In the genomic region with DNA sequence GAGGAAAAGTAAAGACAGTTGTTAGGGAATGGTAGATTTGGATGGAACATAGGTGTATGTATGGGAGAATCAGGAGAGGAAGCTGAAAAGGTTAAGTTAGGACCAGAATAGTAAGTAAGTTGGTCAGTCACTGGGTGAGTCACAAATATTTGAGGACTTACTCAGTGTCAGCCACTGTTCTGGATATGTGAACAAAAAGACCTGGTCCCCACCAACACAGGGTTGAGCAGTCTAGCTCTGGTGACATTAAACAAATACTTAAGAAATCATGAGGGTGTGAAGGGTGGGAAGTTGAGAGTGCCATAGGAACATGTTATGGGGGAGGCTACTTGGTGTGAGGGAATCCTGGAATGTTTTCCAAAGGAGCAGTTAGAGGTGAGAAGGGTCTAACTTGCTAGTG, we compare ENCODE assay signal across 9 cellular contexts.
DNase-seq lines count a peak whose midpoint lies in the region; ATAC-seq, FAIRE-seq and TF ChIP-seq lines count a peak whose summit lies in the region.
"Had no signal": no experiment of that assay in that cellular context is flagged by ENCODE, and none has a peak within 500 bp of the region (broad histone marks: within the 10 kb centered on the region; RNA-seq: fewer than 3 reads in every experiment).

No MANE protein-coding gene starts in this region.

- TF ChIP-seq CTCF in OCI-LY7 (conservative IDR thresholded peaks at IDR 0.05; ENCODE audit: low read length) = no peak
- no peak for TF ChIP-seq CTCF in esophagus muscularis mucosa (IDR thresholded peaks at IDR 0.05)

- no TSS peak for BruUV-seq in OCI-LY7 (replicated peaks; lab: Mats Ljungman, UMichigan)

- no peaks in the 10 kb centered on the region for H3K27me3 ChIP-seq in esophagus muscularis mucosa

- TF ChIP-seq POLR2A in GM12892 (IDR thresholded peaks at IDR 0.05; ENCODE audit: low read depth, low read length) = no peak
- no peak for TF ChIP-seq POLR2A in esophagus muscularis mucosa (IDR thresholded peaks at IDR 0.05; ENCODE audit: low read depth)

- peak overlapping the region; percentile 68; the same call in 1 of the 2 replicates for H2AFZ ChIP-seq in OCI-LY7 (ENCODE audit: low read length)

- H3K27ac Mint-ChIP-seq in stimulated activated memory B cell treated with anti-CD40 and anti-IgM and Interleukin-4, amounts not matched to agents 10 μg/mL and 1 μg/mL and 100 μg/mL, for 72 hours = no peak overlapping the region

- H3K4me3 ChIP-seq in OCI-LY7 (ENCODE audit: low read depth, low read length, poor library complexity, severe bottlenecking) (no peak overlapping the region), esophagus muscularis mucosa (no peak overlapping the region)

- H3K4me2 ChIP-seq in OCI-LY7 (ENCODE audit: low read length) = 0 out of 2 replicates have a peak overlapping the region, but pooled peaks have one; percentile 0

- no peak for DNase-seq in GM12892 (ENCODE audit: insufficient read length)
- DNase-seq in OCI-LY7 (ENCODE audit: low spot score) = no peak
- peak; percentile 45 for DNase-seq in esophagus muscularis mucosa (ENCODE audit: extremely low spot score)
- no peak for DNase-seq in activated CD4-positive, CD25-positive, alpha-beta regulatory T cell (lab: John Stamatoyannopoulos, UW)
- no peak for DNase-seq in CD1c-positive myeloid dendritic cell (ENCODE audit: extremely low spot score)
- DNase-seq in DMS79 (lab: John Stamatoyannopoulos, UW) = no peak
- DNase-seq: NCI-H187 had no signal

- peak; percentile 44 for ATAC-seq in stimulated activated memory B cell treated with anti-CD40 and anti-IgM and Interleukin-4, amounts not matched to agents 10 μg/mL and 1 μg/mL and 100 μg/mL, for 72 hours
- no peak for ATAC-seq in HG02938 (IDR thresholded peaks at IDR 0.05; ENCODE audit: unreplicated experiment)

- H3K9me3 ChIP-seq in OCI-LY7 (ENCODE audit: low read length) = peaks cover 14% of the 10 kb centered on the region
- H3K9me3 ChIP-seq in esophagus muscularis mucosa = no peaks in the 10 kb centered on the region

- H3K9me3 Mint-ChIP-seq in stimulated activated memory B cell treated with anti-CD40 and anti-IgM and Interleukin-4, amounts not matched to agents 10 μg/mL and 1 μg/mL and 100 μg/mL, for 72 hours = no peaks in the 10 kb centered on the region

- no peaks in the 10 kb centered on the region for H3K36me3 Mint-ChIP-seq in stimulated activated memory B cell treated with anti-CD40 and anti-IgM and Interleukin-4, amounts not matched to agents 10 μg/mL and 1 μg/mL and 100 μg/mL, for 72 hours

- H3K27me3 Mint-ChIP-seq in stimulated activated memory B cell treated with anti-CD40 and anti-IgM and Interleukin-4, amounts not matched to agents 10 μg/mL and 1 μg/mL and 100 μg/mL, for 72 hours = no peaks in the 10 kb centered on the region

- TF ChIP-seq EP300 in esophagus muscularis mucosa (IDR thresholded peaks at IDR 0.05) = no peak

- H3K4me1 ChIP-seq in OCI-LY7 (ENCODE audit: insufficient read depth, low read length, poor library complexity, severe bottlenecking) = peaks cover 96% of the 10 kb centered on the region
- H3K4me1 ChIP-seq in esophagus muscularis mucosa = no peaks in the 10 kb centered on the region

- peak; percentile 82 for FAIRE-seq in GM12892 (lab: Jason Lieb, UNC)

- POLR2A ChIA-PET in OCI-LY7 (lab: Charles Lee) = interaction anchor here (0.6 to 5.2 kb wide), 9 partner anchors 10 to 282 kb away, joined by 3 to 27 read pairs (median 4); no protein-coding TSS in a partner anchor

- CTCF ChIA-PET in OCI-LY7 (lab: Charles Lee; ENCODE audit: unreplicated experiment) = no interaction called here

- H3K9me2 ChIP-seq in OCI-LY7 (ENCODE audit: insufficient read depth, low read length) = no peaks in the 10 kb centered on the region

- H3K4me1 Mint-ChIP-seq in stimulated activated memory B cell treated with anti-CD40 and anti-IgM and Interleukin-4, amounts not matched to agents 10 μg/mL and 1 μg/mL and 100 μg/mL, for 72 hours = peaks cover 29% of the 10 kb centered on the region

- peak overlapping the region; percentile 22 for H3K4me3 Mint-ChIP-seq in stimulated activated memory B cell treated with anti-CD40 and anti-IgM and Interleukin-4, amounts not matched to agents 10 μg/mL and 1 μg/mL and 100 μg/mL, for 72 hours

- no peaks in the 10 kb centered on the region for H3K79me2 ChIP-seq in OCI-LY7 (ENCODE audit: insufficient read depth, low read depth, low read length)

- intact Hi-C loops in OCI-LY7 (cut with micrococcal nuclease; ENCODE audit: unreplicated experiment) (loop anchor here (5.0 to 10.0 kb wide), 3 partner anchors 133 to 774 kb away; partner anchors contain the start of genes ATAD1 and STAMBPL1), esophagus muscularis mucosa (cut with DNase I) (no loop called here)

- H3K36me3 ChIP-seq in OCI-LY7 (ENCODE audit: insufficient read depth, low read length) (peaks cover 13% of the 10 kb centered on the region), esophagus muscularis mucosa (no peaks in the 10 kb centered on the region)

- H3K27ac ChIP-seq in OCI-LY7 (ENCODE audit: low read depth, low read length, poor library complexity, severe bottlenecking) (peak overlapping the region; percentile 43), esophagus muscularis mucosa (replicated peaks in 1 of 4) (no peak overlapping the region)

- H4K20me1 ChIP-seq in OCI-LY7 (ENCODE audit: insufficient read depth, low read length) = no peaks in the 10 kb centered on the region
